In the genomic region with DNA sequence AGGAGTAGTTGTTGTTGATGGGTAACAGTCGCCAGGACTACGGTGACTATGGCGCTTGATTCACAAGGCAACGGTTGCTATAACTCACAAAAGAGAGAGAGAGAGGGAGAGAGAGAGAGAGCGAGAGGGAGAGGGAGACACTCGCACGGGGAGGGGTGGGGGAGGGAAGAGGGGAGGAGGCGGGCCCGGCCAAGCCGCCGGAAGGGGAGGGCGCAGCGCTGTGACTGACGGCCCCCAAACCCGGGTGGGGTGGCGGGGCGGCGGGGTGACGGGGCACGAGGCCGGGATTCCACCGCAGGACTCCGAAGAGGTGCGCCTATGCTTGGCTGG, we compare ENCODE assay signal across 8 cellular contexts. TPM values are rescaled to one million over a fixed set of nuclear protein-coding genes. Genes with fewer than 3 reads are reported as not detected.
DNase-seq lines count a peak whose midpoint lies in the region; ATAC-seq and TF ChIP-seq lines count a peak whose summit lies in the region.

RFX3 (minus strand) TSS at position 166 of the 330 bp plus-strand sequence. CDS start 130,413 bp downstream, outside the sequence.

- H3K4me3 ChIP-seq in ascending aorta (peak within 1 kb of the TSS; percentile 92 to 93), aorta (ENCODE audit: low read length in 2 of 2) (peak within 1 kb of the TSS; percentile 83 to 91)

- peak within 1 kb of the TSS; percentile 99 to 100 for H3K27ac ChIP-seq in ascending aorta
- peak within 1 kb of the TSS; percentile 98 to 99 for H3K27ac ChIP-seq in aorta (ENCODE audit: low read depth in 1 of 2, low read length in 2 of 2)

- peak; percentile 25 for ATAC-seq in GM18499 (IDR thresholded peaks at IDR 0.05; ENCODE audit: insufficient read depth, unreplicated experiment)
- peak; percentile 44 for ATAC-seq in HG02973 (IDR thresholded peaks at IDR 0.05; ENCODE audit: unreplicated experiment)
- ATAC-seq in aorta (ENCODE audit: low FRiP score) = peak; percentile 97

- DNase-seq in NCI-H187 treated with DMSO at 0.1 percent for 48 hours (lab: John Stamatoyannopoulos, UW) (peak; percentile 81), T-helper 2 cell (peak; percentile 84 to 98 (median 91)), ascending aorta (ENCODE audit: low spot score in 2 of 2) (peak; percentile 70 to 94), hepatic stellate cell (ENCODE audit: low spot score) (peak; percentile 80), putamen (ENCODE audit: low spot score) (peak; percentile 96), aorta (peak; percentile 94 to 97)

- WGBS in aorta, 2 donors = 1% methylated on average over 17 to 24 of the region's 24 CpGs

- peaks cover 0 to 17% of the 10 kb centered on the region in 2 donors for H3K4me1 ChIP-seq in ascending aorta
- no peaks in the 10 kb centered on the region for H3K4me1 ChIP-seq in aorta (ENCODE audit: control insufficient read depth in 1 of 2, insufficient read depth in 2 of 2, low read length in 2 of 2)

- TF ChIP-seq CTCF in ascending aorta (IDR thresholded peaks at IDR 0.05) = no peak

- H3K36me3 ChIP-seq in ascending aorta (no peaks in the 10 kb centered on the region), aorta (ENCODE audit: control insufficient read depth in 1 of 2, insufficient read depth in 2 of 2, low read length in 1 of 2) (no peaks in the 10 kb centered on the region)

- intact Hi-C loops in ascending aorta (cut with DNase I) = loop anchor here (2.0 to 10.0 kb wide), 11 partner anchors 589 to 1926 kb away; partner anchors contain the start of genes AK3, CD274, CDC37L1 and GLIS3
- intact Hi-C loops in aorta (cut with DNase I) = loop anchor here (10.0 kb wide), 3 partner anchors 769 to 1139 kb away; partner anchors contain the start of genes GLIS3 (in 1 of the 2), PLPP6 (in 1 of the 2) and SPATA6L (in 1 of the 2)

- H3K27me3 ChIP-seq in ascending aorta = no peaks in the 10 kb centered on the region
- no peaks in the 10 kb centered on the region for H3K27me3 ChIP-seq in aorta (ENCODE audit: control insufficient read depth in 1 of 2, insufficient read depth in 2 of 2, low read length in 1 of 2)

- H3K9me3 ChIP-seq in ascending aorta (no peaks in the 10 kb centered on the region), aorta (ENCODE audit: control insufficient read depth, low read length) (no peaks in the 10 kb centered on the region)

RNA-seq across cellular contexts. Expression of gene RFX3, which starts in this region (rescaled TPM):
- total RNA-seq in ascending aorta (4.0 TPM), aorta (10 to 100 TPM; 10.5 to 22.4 TPM)
- polyA plus RNA-seq in aorta = 1 to 10 TPM in 1 of 2 donors, under 1 TPM in 1; 0.38 to 1.3 TPM

Comparison
In these comparisons a context has a peak if more than half of its experiments do, and no peak if none do; other contexts are left out.
1. Peak in every context shown above with its lines: DNase-seq, ATAC-seq, H3K4me3 ChIP-seq and H3K27ac ChIP-seq.
2. ATAC-seq: peak in every context shown above with its lines; median percentile 97 in aorta; 44 in HG02973; 25 in GM18499.